In genomic region chr1:1407957-1408318, GRCh38 we compare ENCODE assay signal across 9 cellular contexts. TPM values are rescaled to one million over a fixed set of nuclear protein-coding genes. Genes with fewer than 3 reads are reported as not detected.
A peak's percentile ranks its signal among the peaks of the same experiment; 100 is the strongest.
DNase-seq lines count a peak whose midpoint lies in the region; ATAC-seq and TF ChIP-seq lines count a peak whose summit lies in the region.
"Had no signal": no experiment of that assay in that cellular context is flagged by ENCODE, and none has a peak within 500 bp of the region (broad histone marks: within the 10 kb centered on the region; RNA-seq: fewer than 3 reads in every experiment).

No MANE protein-coding gene starts in this region.

- peaks cover 13 to 26% (median 20%) of the 10 kb centered on the region in 11 experiments for H3K9me3 ChIP-seq in BLaER1 treated with 17β-estradiol and CSF1 and Interleukin-3, amounts not matched to agents 10 nM and 100 nM (replicated peaks in 1 of 11)
- H3K9me3 ChIP-seq in Loucy (ENCODE audit: insufficient read depth, low read depth, low read length): no peaks in the 10 kb centered on the region; the same call in 1 of the 2 replicates
- H3K9me3 ChIP-seq in ectodermal cell (ENCODE audit: control insufficient read depth, low read length): no peaks in the 10 kb centered on the region
- no peaks in the 10 kb centered on the region for H3K9me3 ChIP-seq in neural cell (ENCODE audit: low read length)

- H3K9me2 ChIP-seq in Loucy (replicated peaks; ENCODE audit: low read depth, low read length): no peaks in the 10 kb centered on the region
- no peaks in the 10 kb centered on the region for H3K9me2 ChIP-seq in neural cell (ENCODE audit: insufficient read depth, low read length)

- H3F3A ChIP-seq in Loucy (ENCODE audit: low read depth) (no peaks in the 10 kb centered on the region), neural cell (ENCODE audit: insufficient read depth, low read length, poor library complexity, severe bottlenecking) (no peaks in the 10 kb centered on the region)

- H3K9ac ChIP-seq in BLaER1 treated with 17β-estradiol and CSF1 and Interleukin-3, amounts not matched to agents 10 nM and 100 nM: peak overlapping the region; percentile 90 to 99 (median 94)
- H3K9ac ChIP-seq in Loucy (ENCODE audit: low read depth, low read length, poor library complexity, severe bottlenecking): peak overlapping the region; percentile 95
- peak overlapping the region; percentile 86 for H3K9ac ChIP-seq in neural cell (ENCODE audit: low read length)

- 28 to 32% methylated on average over 13 of the region's 13 CpGs for WGBS in ectodermal cell, 2 experiments

- no peak overlapping the region for H2AFZ ChIP-seq in Loucy (ENCODE audit: low read length)
- H2AFZ ChIP-seq in neural cell (ENCODE audit: low read depth, low read length): no peak overlapping the region

- peaks cover 0 to 57% (median 41%) of the 10 kb centered on the region in 11 experiments; a peak in 19 of 22 replicates for H4K20me1 ChIP-seq in BLaER1 treated with 17β-estradiol and CSF1 and Interleukin-3, amounts not matched to agents 10 nM and 100 nM
- H4K20me1 ChIP-seq in Loucy (ENCODE audit: insufficient read depth, low read length, poor library complexity, severe bottlenecking) (peaks cover 33% of the 10 kb centered on the region), neural cell (ENCODE audit: insufficient read depth) (no peaks in the 10 kb centered on the region)

- H3K4me2 ChIP-seq in BLaER1 treated with 17β-estradiol and CSF1 and Interleukin-3, amounts not matched to agents 10 nM and 100 nM: peak overlapping the region; percentile 82 to 98 (median 93)
- H3K4me2 ChIP-seq in Loucy (ENCODE audit: low read depth, low read length, poor library complexity, severe bottlenecking): peak overlapping the region; percentile 87
- peak overlapping the region; percentile 69 for H3K4me2 ChIP-seq in neural cell (ENCODE audit: low read length)

- no peak for TF ChIP-seq EP300 in neural cell (conservative IDR thresholded peaks at IDR 0.05; ENCODE audit: poor library complexity, severe bottlenecking)

- no peaks in the 10 kb centered on the region for H3K27me3 ChIP-seq in BLaER1 treated with 17β-estradiol and CSF1 and Interleukin-3, amounts not matched to agents 10 nM and 100 nM
- no peaks in the 10 kb centered on the region for H3K27me3 ChIP-seq in Loucy (ENCODE audit: insufficient read depth, low read length, poor library complexity, severe bottlenecking)
- no peaks in the 10 kb centered on the region for H3K27me3 ChIP-seq in ectodermal cell (ENCODE audit: control insufficient read depth, insufficient read depth, low read length, poor library complexity, severe bottlenecking)
- H3K27me3 ChIP-seq in neural cell (ENCODE audit: insufficient read depth, low read depth, low read length): no peaks in the 10 kb centered on the region

- peaks cover 31 to 53% (median 44%) of the 10 kb centered on the region in 10 experiments for H3K4me1 ChIP-seq in BLaER1 treated with 17β-estradiol and CSF1 and Interleukin-3, amounts not matched to agents 10 nM and 100 nM
- H3K4me1 ChIP-seq in Loucy (ENCODE audit: insufficient read depth, low read length, poor library complexity, severe bottlenecking) (peaks cover 21% of the 10 kb centered on the region), ectodermal cell (ENCODE audit: control insufficient read depth, insufficient read depth, low read length) (peaks cover 17% of the 10 kb centered on the region)

- no peak for ATAC-seq in HG02852 (IDR thresholded peaks at IDR 0.05; ENCODE audit: unreplicated experiment)

- no peak for DNase-seq in NCI-H2081 treated with DMSO at 0.1 percent for 48 hours (lab: John Stamatoyannopoulos, UW)
- no peak for DNase-seq in SW480 (ENCODE audit: low spot score)
- DNase-seq in activated gamma-delta T cell (lab: John Stamatoyannopoulos, UW): no peak
- DNase-seq: activated CD4-positive, alpha-beta T cell treated with anti-CD3 and anti-CD28 coated beads, Interleukin-2, amount 50 U/mL, for 4 hours had no signal

- H3K36me3 ChIP-seq in BLaER1 treated with 17β-estradiol and CSF1 and Interleukin-3, amounts not matched to agents 10 nM and 100 nM: peaks cover 33 to 72% (median 59%) of the 10 kb centered on the region in 11 experiments
- H3K36me3 ChIP-seq in Loucy (ENCODE audit: insufficient read depth, low read length) (peaks cover 16% of the 10 kb centered on the region; the same call in 1 of the 2 replicates), ectodermal cell (ENCODE audit: control insufficient read depth, insufficient read depth, low read length) (peaks cover 20% of the 10 kb centered on the region), neural cell (ENCODE audit: insufficient read depth, low read length) (no peaks in the 10 kb centered on the region)

- peak overlapping the region; percentile 74 to 98 (median 93) for H3K27ac ChIP-seq in BLaER1 treated with 17β-estradiol and CSF1 and Interleukin-3, amounts not matched to agents 10 nM and 100 nM
- H3K27ac ChIP-seq in ectodermal cell (ENCODE audit: insufficient read depth, low read depth, low read length, poor library complexity, severe bottlenecking) (no peak overlapping the region), neural cell (ENCODE audit: low read length) (peak overlapping the region; percentile 85)

- TF ChIP-seq CTCF in Loucy (conservative IDR thresholded peaks at IDR 0.05; ENCODE audit: low read length) (no peak), neural cell (IDR thresholded peaks at IDR 0.05; ENCODE audit: poor library complexity, severe bottlenecking) (no peak)

- H3K79me2 ChIP-seq in Loucy (ENCODE audit: insufficient read depth, low read length): peaks cover 60% of the 10 kb centered on the region
- peaks cover 24% of the 10 kb centered on the region for H3K79me2 ChIP-seq in neural cell (replicated peaks; ENCODE audit: insufficient read depth, low read length)

- TF ChIP-seq RAD21 in neural cell (conservative IDR thresholded peaks at IDR 0.05): no peak

- peak overlapping the region; percentile 74 to 100 (median 96) for H3K4me3 ChIP-seq in BLaER1 treated with 17β-estradiol and CSF1 and Interleukin-3, amounts not matched to agents 10 nM and 100 nM
- peak overlapping the region; percentile 99 for H3K4me3 ChIP-seq in Loucy (ENCODE audit: low read length, poor library complexity, severe bottlenecking)
- H3K4me3 ChIP-seq in ectodermal cell (ENCODE audit: insufficient read depth, low read depth, low read length): peak overlapping the region; percentile 88
- peak overlapping the region; percentile 97 for H3K4me3 ChIP-seq in neural cell (ENCODE audit: low read length)

TF ChIP-seq in neural cell, 6 proteins besides CTCF, POLR2A, EP300 and RAD21:
- no peak for TF ChIP-seq REST (IDR thresholded peaks at IDR 0.05; ENCODE audit: borderline replicate concordance)

RNA-seq across cellular contexts. Expression of gene MRPL20, which starts 0.8 kb away (rescaled TPM):
- polyA plus RNA-seq in ectodermal cell (2013, experiment 1 of 4): 109 TPM
- 121 TPM for polyA plus RNA-seq in ectodermal cell (2013, experiment 2 of 4)
- polyA plus RNA-seq in ectodermal cell (2013, experiment 3 of 4): 104 TPM
- 109 TPM for polyA plus RNA-seq in ectodermal cell (2013, experiment 4 of 4)
- polyA plus RNA-seq in neural cell: 168 and 204 TPM in 2 replicates
- 57.1 and 64.8 TPM in 2 replicates for polyA minus RNA-seq in neural cell

RNA-seq across cellular contexts. Expression of gene CCNL2, which starts 8.8 kb away (rescaled TPM):
- polyA plus RNA-seq in ectodermal cell (2013, experiment 1 of 4): 244 TPM
- 258 TPM for polyA plus RNA-seq in ectodermal cell (2013, experiment 2 of 4)
- polyA plus RNA-seq in ectodermal cell (2013, experiment 3 of 4): 212 TPM
- 246 TPM for polyA plus RNA-seq in ectodermal cell (2013, experiment 4 of 4)
- 696 and 734 TPM in 2 replicates for polyA plus RNA-seq in neural cell
- polyA minus RNA-seq in neural cell: 227 and 231 TPM in 2 replicates

RNA-seq across cellular contexts. Expression of gene ANKRD65, which starts 13.1 kb away (rescaled TPM):
- polyA plus RNA-seq in ectodermal cell (2013, experiment 1 of 4): 2.1 TPM
- 3.1 TPM for polyA plus RNA-seq in ectodermal cell (2013, experiment 2 of 4)
- polyA plus RNA-seq in ectodermal cell (2013, experiment 3 of 4): 2.3 TPM
- 3.6 TPM for polyA plus RNA-seq in ectodermal cell (2013, experiment 4 of 4)
- polyA plus RNA-seq in neural cell: 0.28 TPM in 1 of 2 replicates, not detected in the other
- polyA minus RNA-seq in neural cell: not detected in 2 replicates

RNA-seq across cellular contexts. Expression of gene VWA1, which starts 27.6 kb away (rescaled TPM):
- 10.6 TPM for polyA plus RNA-seq in ectodermal cell (2013, experiment 1 of 4)
- polyA plus RNA-seq in ectodermal cell (2013, experiment 2 of 4): 13.6 TPM
- 12.2 TPM for polyA plus RNA-seq in ectodermal cell (2013, experiment 3 of 4)
- polyA plus RNA-seq in ectodermal cell (2013, experiment 4 of 4): 10.6 TPM
- 0.88 and 1.4 TPM in 2 replicates for polyA plus RNA-seq in neural cell
- 0.81 and 1.5 TPM in 2 replicates for polyA minus RNA-seq in neural cell

RNA-seq across cellular contexts. Expression of gene AURKAIP1, which starts 32.9 kb away (rescaled TPM):
- polyA plus RNA-seq in ectodermal cell (2013, experiment 1 of 4): 114 TPM
- polyA plus RNA-seq in ectodermal cell (2013, experiment 2 of 4): 101 TPM
- polyA plus RNA-seq in ectodermal cell (2013, experiment 3 of 4): 91.8 TPM
- polyA plus RNA-seq in ectodermal cell (2013, experiment 4 of 4): 91.1 TPM
- polyA plus RNA-seq in neural cell: 104 and 119 TPM in 2 replicates
- 29.9 and 31.1 TPM in 2 replicates for polyA minus RNA-seq in neural cell
